Comparison of ENCODE assay signal across 1 cellular context in the genomic region with DNA sequence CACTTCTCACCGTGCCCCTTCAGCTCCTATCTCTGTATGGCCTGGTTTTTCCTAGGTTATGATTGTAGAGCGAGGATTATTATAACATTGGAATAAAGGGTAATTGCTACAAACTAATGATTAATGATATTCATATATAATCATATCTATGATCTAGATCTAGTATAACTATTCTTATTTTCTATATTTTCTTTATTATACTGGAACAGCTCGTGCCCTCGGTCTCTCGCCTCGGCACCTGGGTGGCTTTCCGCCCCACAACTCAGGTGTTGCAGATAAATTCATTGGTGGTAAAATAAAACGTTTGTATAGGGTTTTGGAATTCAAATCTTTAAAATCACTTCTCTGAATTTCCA.
TF ChIP-seq lines count a peak whose summit lies in the region.

No MANE protein-coding gene starts in this region.

TF ChIP-seq in liver, 16 proteins besides CTCF, POLR2A, EP300 and RAD21:
- TF ChIP-seq GABPA (IDR thresholded peaks at IDR 0.05 in 1 of 2, conservative IDR thresholded peaks at IDR 0.05 in 1 of 2) = peak in 1 of 2 donors; percentile 2
